Comparison of ENCODE assay signal across 8 cellular contexts in genomic region chr7:48084727-48085432, GRCh38. TPM values are rescaled to one million over a fixed set of nuclear protein-coding genes. Genes with fewer than 3 reads are reported as not detected.
DNase-seq lines count a peak whose midpoint lies in the region; ATAC-seq and TF ChIP-seq lines count a peak whose summit lies in the region.

No MANE protein-coding gene starts in this region.

- DNase-seq in CD14-positive monocyte (ENCODE audit: low spot score) (peak; percentile 93), HK-2 (ENCODE audit: unreplicated experiment) (peak; percentile 92), T1000 (lab: John Stamatoyannopoulos, UW) (peak; percentile 90), brain pericyte (ENCODE audit: low read depth, low spot score) (peak; percentile 95), mesendoderm (peak; percentile 95), NCI-H526 (lab: John Stamatoyannopoulos, UW) (no peak)
- DNase-seq in stimulated activated naive B cell treated with anti-CD40 and anti-IgM and Interleukin-4, amounts not matched to agents 10 μg/mL and 1 μg/mL and 100 μg/mL, for 72 hours, result peak; percentile 78

- peak overlapping the region; percentile 24 for H3K18ac ChIP-seq in mesendoderm (ENCODE audit: low read length)

- peak overlapping the region; percentile 66 for H4K8ac ChIP-seq in mesendoderm (ENCODE audit: low read depth, low read length)

- intact Hi-C loops in CD14-positive monocyte (cut with micrococcal nuclease), result loop anchor here in 1 of 2 donors (5.0 kb wide), 2 partner anchors 48 to 108 kb away; partner anchors contain the start of genes C7orf57 and HUS1

- no peak overlapping the region for H2AK5ac ChIP-seq in mesendoderm (ENCODE audit: low read length)

- H3K23ac ChIP-seq in mesendoderm (ENCODE audit: low read length), result no peak overlapping the region

- peak overlapping the region; percentile 96 to 100 (median 100) for H3K27ac Mint-ChIP-seq in CD14-positive monocyte
- peak overlapping the region; percentile 94 for H3K27ac Mint-ChIP-seq in stimulated activated naive B cell treated with anti-CD40 and anti-IgM and Interleukin-4, amounts not matched to agents 10 μg/mL and 1 μg/mL and 100 μg/mL, for 72 hours

- TF ChIP-seq CTCF in CD14-positive monocyte (IDR thresholded peaks at IDR 0.05), result no peak

- H3K4me1 Mint-ChIP-seq in CD14-positive monocyte, result peaks cover 45% of the 10 kb centered on the region
- peaks cover 31 to 50% of the 10 kb centered on the region in 2 donors for H3K4me1 Mint-ChIP-seq in stimulated activated naive B cell treated with anti-CD40 and anti-IgM and Interleukin-4, amounts not matched to agents 10 μg/mL and 1 μg/mL and 100 μg/mL, for 72 hours

- no peaks in the 10 kb centered on the region for H3K27me3 ChIP-seq in mesendoderm (ENCODE audit: insufficient read depth, low read length, poor library complexity)

- peaks cover 0 to 2% (median 0%) of the 10 kb centered on the region in 3 donors for H3K27me3 Mint-ChIP-seq in CD14-positive monocyte (ENCODE audit: low read depth in 3 of 3)
- peaks cover 1 to 3% of the 10 kb centered on the region in 2 donors for H3K27me3 Mint-ChIP-seq in stimulated activated naive B cell treated with anti-CD40 and anti-IgM and Interleukin-4, amounts not matched to agents 10 μg/mL and 1 μg/mL and 100 μg/mL, for 72 hours

- peak overlapping the region; percentile 80 for H3K27ac ChIP-seq in mesendoderm (ENCODE audit: low read depth, low read length)

- peak overlapping the region; percentile 58 to 71 for H3K4me3 Mint-ChIP-seq in CD14-positive monocyte
- H3K4me3 Mint-ChIP-seq in stimulated activated naive B cell treated with anti-CD40 and anti-IgM and Interleukin-4, amounts not matched to agents 10 μg/mL and 1 μg/mL and 100 μg/mL, for 72 hours, result peak overlapping the region; percentile 64 to 71

- peaks cover 0 to 2% (median 0%) of the 10 kb centered on the region in 7 donors for H3K9me3 Mint-ChIP-seq in CD14-positive monocyte
- no peaks in the 10 kb centered on the region for H3K9me3 Mint-ChIP-seq in stimulated activated naive B cell treated with anti-CD40 and anti-IgM and Interleukin-4, amounts not matched to agents 10 μg/mL and 1 μg/mL and 100 μg/mL, for 72 hours

- peaks cover 8 to 16% of the 10 kb centered on the region in 2 donors for H3K36me3 Mint-ChIP-seq in CD14-positive monocyte
- no peaks in the 10 kb centered on the region for H3K36me3 Mint-ChIP-seq in stimulated activated naive B cell treated with anti-CD40 and anti-IgM and Interleukin-4, amounts not matched to agents 10 μg/mL and 1 μg/mL and 100 μg/mL, for 72 hours

- no peaks in the 10 kb centered on the region for H3K36me3 ChIP-seq in mesendoderm (ENCODE audit: control insufficient read depth, insufficient read depth, low read length)

- peak; percentile 70 for ATAC-seq in GM21360 (IDR thresholded peaks at IDR 0.05; ENCODE audit: unreplicated experiment)
- ATAC-seq in stimulated activated naive B cell treated with anti-CD40 and anti-IgM and Interleukin-4, amounts not matched to agents 10 μg/mL and 1 μg/mL and 100 μg/mL, for 72 hours (replicated peaks), result peak; percentile 74 to 77

- peak overlapping the region; percentile 67 for H2BK120ac ChIP-seq in mesendoderm (ENCODE audit: low read depth, low read length)

- H3K79me2 ChIP-seq in mesendoderm (ENCODE audit: control insufficient read depth, insufficient read depth, low read length), result peaks cover 3% of the 10 kb centered on the region

- no peak overlapping the region for H3K4me3 ChIP-seq in mesendoderm (ENCODE audit: low read length)

- H3K79me1 ChIP-seq in mesendoderm (ENCODE audit: low read length), result peaks cover 3% of the 10 kb centered on the region

- no peak overlapping the region for H2BK15ac ChIP-seq in mesendoderm (replicated peaks; ENCODE audit: low read depth)

- peaks cover 2% of the 10 kb centered on the region for H3K4me1 ChIP-seq in mesendoderm (ENCODE audit: control insufficient read depth, low read depth, low read length)

- no CpG with 5 or more reads among the region's 9 CpGs for WGBS in mesendoderm (ENCODE audit: extremely low coverage, insufficient coverage, low lambda C conversion rate)

- no peak overlapping the region for H2BK5ac ChIP-seq in mesendoderm (ENCODE audit: low read length)

- peak overlapping the region; percentile 45 for H3K56ac ChIP-seq in mesendoderm (ENCODE audit: low read length)

- no peak overlapping the region for H3K4me2 ChIP-seq in mesendoderm (ENCODE audit: low read length)

- no peak overlapping the region for H3K9ac ChIP-seq in mesendoderm (ENCODE audit: low read length)

- peak overlapping the region; percentile 93 for H3K4ac ChIP-seq in mesendoderm (ENCODE audit: low read depth, low read length)

- no peak overlapping the region for H4K5ac ChIP-seq in mesendoderm (ENCODE audit: low read length)

RNA-seq across cellular contexts. Expression of gene UPP1, which starts 4.2 kb away (rescaled TPM):
- polyA plus RNA-seq in CD14-positive monocyte, result 100 to 1,000 TPM; 109 to 129 TPM
- 28.8 TPM for polyA plus RNA-seq in mesendoderm (2013, experiment 1 of 2)
- polyA plus RNA-seq in mesendoderm (2013, experiment 2 of 2), result 31.4 TPM

RNA-seq across cellular contexts. Expression of gene C7orf57, which starts 49.5 kb away (rescaled TPM):
- not detected for polyA plus RNA-seq in CD14-positive monocyte
- polyA plus RNA-seq in mesendoderm (2013, experiment 1 of 2), result 0.20 TPM
- 0.22 TPM for polyA plus RNA-seq in mesendoderm (2013, experiment 2 of 2)

RNA-seq across cellular contexts. Expression of gene SUN3, which starts 56.0 kb away (rescaled TPM):
- polyA plus RNA-seq in CD14-positive monocyte, result not detected
- polyA plus RNA-seq in mesendoderm (2013, experiment 1 of 2), result 0.13 TPM
- 0.10 TPM for polyA plus RNA-seq in mesendoderm (2013, experiment 2 of 2)

Comparison
In these comparisons a context has a peak if more than half of its experiments do, and no peak if none do; other contexts are left out.
1. DNase-seq: peak in CD14-positive monocyte (single experiment), HK-2 (single experiment), T1000 (single experiment), brain pericyte (single experiment), mesendoderm (single experiment) and stimulated activated naive B cell treated with anti-CD40 and anti-IgM and Interleukin-4, amounts not matched to agents 10 μg/mL and 1 μg/mL and 100 μg/mL, for 72 hours (single experiment); none in NCI-H526 (0 of 2).